Comparison of ENCODE assay signal across 8 cellular contexts in the genomic region with DNA sequence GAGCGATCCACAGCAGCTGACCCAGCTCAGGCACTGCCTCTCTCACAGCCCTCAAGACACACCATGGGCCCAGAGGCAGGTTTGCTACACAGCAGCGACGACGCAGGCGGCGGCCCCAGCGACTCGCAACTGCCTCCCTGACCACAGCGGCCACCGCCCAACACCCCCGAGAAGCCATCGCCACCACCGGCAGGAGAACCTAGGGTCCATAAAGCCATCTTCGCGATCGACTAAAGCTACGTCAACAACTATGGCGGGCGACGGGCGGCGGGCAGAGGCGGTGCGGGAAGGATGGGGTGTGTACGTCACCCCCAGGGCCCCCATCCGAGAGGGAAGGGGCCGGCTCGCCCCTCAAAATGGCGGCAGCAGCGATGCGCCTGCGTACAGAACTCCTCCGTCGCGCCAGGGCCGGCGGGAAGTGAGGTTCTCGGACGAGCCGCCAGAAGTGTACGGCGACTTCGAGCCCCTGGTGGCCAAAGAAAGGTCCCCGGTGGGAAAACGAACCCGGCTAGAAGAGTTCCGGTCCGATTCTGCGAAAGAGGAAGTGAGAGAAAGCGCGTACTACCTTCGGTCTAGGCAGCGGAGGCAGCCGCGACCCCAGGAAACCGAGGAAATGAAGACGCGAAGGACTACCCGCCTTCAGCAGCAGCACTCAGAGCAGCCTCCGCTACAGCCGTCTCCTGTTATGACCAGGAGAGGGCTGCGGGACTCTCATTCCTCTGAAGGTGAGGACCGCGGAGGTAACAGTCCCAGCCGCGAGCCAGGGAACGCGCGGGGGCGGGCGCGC. TPM values are rescaled to one million over a fixed set of nuclear protein-coding genes. Genes with fewer than 3 reads are reported as not detected.
A peak's percentile ranks its signal among the peaks of the same experiment; 100 is the strongest.
DNase-seq lines count a peak whose midpoint lies in the region; ATAC-seq and TF ChIP-seq lines count a peak whose summit lies in the region.

A gene with protein sequence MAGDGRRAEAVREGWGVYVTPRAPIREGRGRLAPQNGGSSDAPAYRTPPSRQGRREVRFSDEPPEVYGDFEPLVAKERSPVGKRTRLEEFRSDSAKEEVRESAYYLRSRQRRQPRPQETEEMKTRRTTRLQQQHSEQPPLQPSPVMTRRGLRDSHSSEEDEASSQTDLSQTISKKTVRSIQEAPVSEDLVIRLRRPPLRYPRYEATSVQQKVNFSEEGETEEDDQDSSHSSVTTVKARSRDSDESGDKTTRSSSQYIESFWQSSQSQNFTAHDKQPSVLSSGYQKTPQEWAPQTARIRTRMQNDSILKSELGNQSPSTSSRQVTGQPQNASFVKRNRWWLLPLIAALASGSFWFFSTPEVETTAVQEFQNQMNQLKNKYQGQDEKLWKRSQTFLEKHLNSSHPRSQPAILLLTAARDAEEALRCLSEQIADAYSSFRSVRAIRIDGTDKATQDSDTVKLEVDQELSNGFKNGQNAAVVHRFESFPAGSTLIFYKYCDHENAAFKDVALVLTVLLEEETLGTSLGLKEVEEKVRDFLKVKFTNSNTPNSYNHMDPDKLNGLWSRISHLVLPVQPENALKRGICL (plus strand): TSS at position 33 of the 787 bp plus-strand sequence. CDS start 218 bp downstream, at position 251.

- H3K36me3 ChIP-seq in adrenal gland (replicated peaks in 1 of 2) (peaks cover 0 to 19% of the 10 kb centered on the region in 2 donors), heart left ventricle (peaks cover 0 to 36% (median 23%) of the 10 kb centered on the region in 9 donors), upper lobe of left lung (peaks cover 0 to 15% (median 7%) of the 10 kb centered on the region in 4 donors)

- no peaks in the 10 kb centered on the region for H3K27me3 ChIP-seq in adrenal gland
- no peaks in the 10 kb centered on the region for H3K27me3 ChIP-seq in heart left ventricle
- no peaks in the 10 kb centered on the region for H3K27me3 ChIP-seq in upper lobe of left lung

- H3K9me3 ChIP-seq in adrenal gland (replicated peaks in 1 of 3) (no peaks in the 10 kb centered on the region), heart left ventricle (no peaks in the 10 kb centered on the region), upper lobe of left lung (no peaks in the 10 kb centered on the region)

- intact Hi-C loops in adrenal gland (cut with DNase I) (loop anchor here in 1 of 2 donors (10.0 kb wide), 1 partner anchor 72 kb away; a partner anchor contains a TSS), heart left ventricle (cut with DNase I) (loop anchor here in 8 of 10 donors (1.0 to 10.0 kb wide), 5 partner anchors 65 to 75 kb away; a partner anchor contains a TSS), posterior cingulate gyrus (cut with DNase I) (loop anchor here (1.0 to 2.0 kb wide), 2 partner anchors 72 to 272 kb away; a partner anchor contains a TSS)

- H3K4me3 ChIP-seq in adrenal gland = peak within 1 kb of the TSS; percentile 42 to 94 (median 87)
- H3K4me3 ChIP-seq in heart left ventricle = peak within 1 kb of the TSS; percentile 72 to 88 (median 82)
- H3K4me3 ChIP-seq in upper lobe of left lung = peak within 1 kb of the TSS; percentile 78 to 89 (median 84)

- TF ChIP-seq POLR2A in adrenal gland (IDR thresholded peaks at IDR 0.05) = peak; percentile 91 to 98
- peak; percentile 3 to 88 for TF ChIP-seq POLR2A in heart left ventricle (IDR thresholded peaks at IDR 0.05)
- peak; percentile 69 to 99 (median 93) for TF ChIP-seq POLR2A in upper lobe of left lung (IDR thresholded peaks at IDR 0.05)

- peak in 1 of 4 donors; percentile 40 for TF ChIP-seq EP300 in upper lobe of left lung (IDR thresholded peaks at IDR 0.05)

- ATAC-seq in HG02870 (IDR thresholded peaks at IDR 0.05; ENCODE audit: unreplicated experiment) = peak; percentile 68
- peak; percentile 93 to 96 (median 95) for ATAC-seq in heart left ventricle
- peak; percentile 97 to 98 for ATAC-seq in upper lobe of left lung (ENCODE audit: low FRiP score in 2 of 2)

- DNase-seq in GM13976 (ENCODE audit: low spot score) (peak; percentile 92), NCI-H146 (lab: John Stamatoyannopoulos, UW) (peak; percentile 98), T-helper 1 cell (peak; percentile 95 to 99 (median 96)), adrenal gland (peak; percentile 97 to 98 (median 98)), heart left ventricle (peak; percentile 97 to 99 (median 98)), posterior cingulate gyrus (peak; percentile 94 to 99 (median 96)), upper lobe of left lung (peak; percentile 97 to 98)

- in situ Hi-C loops in GM13976 (cut with MboI; ENCODE audit: low sequenced_read_pairs, unreplicated experiment) = loop anchor here (25.0 kb wide), 1 partner anchor 605 kb away; no protein-coding TSS in a partner anchor

- TF ChIP-seq CTCF in GM13976 (IDR thresholded peaks at IDR 0.05; ENCODE audit: borderline replicate concordance, control extremely low read depth, extremely low read depth, insufficient read depth, missing control alignments) (peak; percentile 10), adrenal gland (IDR thresholded peaks at IDR 0.05) (peak; percentile 45 to 84 (median 76)), heart left ventricle (IDR thresholded peaks at IDR 0.05) (peak in 11 of 12 donors; percentile 29 to 58 (median 51)), upper lobe of left lung (IDR thresholded peaks at IDR 0.05) (peak; percentile 47 to 92 (median 90))

- H3K27ac ChIP-seq in adrenal gland (peak within 1 kb of the TSS; percentile 99 to 100 (median 100)), heart left ventricle (peak within 1 kb of the TSS; percentile 98 to 100 (median 99)), upper lobe of left lung (peak within 1 kb of the TSS; percentile 98 to 100 (median 100))

- 0 to 1% (median 0%) methylated on average over 23 to 72 of the region's 72 CpGs for WGBS in adrenal gland, 4 donors
- WGBS in heart left ventricle, 4 donors = 0% methylated on average over 43 to 72 of the region's 72 CpGs
- 0 to 1% methylated on average over 11 to 64 of the region's 72 CpGs for WGBS in upper lobe of left lung, 2 donors

- H3K4me1 ChIP-seq in adrenal gland (replicated peaks in 1 of 2) (peaks cover 17 to 52% of the 10 kb centered on the region in 2 donors), heart left ventricle (peaks cover 0 to 58% (median 38%) of the 10 kb centered on the region in 12 donors), upper lobe of left lung (peaks cover 38 to 56% (median 46%) of the 10 kb centered on the region in 4 donors)

RNA-seq across cellular contexts. Expression of the gene that starts here (rescaled TPM):
- total RNA-seq in adrenal gland (10 to 100 TPM; 53.4 to 99.6 (median 61.7) TPM), heart left ventricle (10 to 100 TPM; 25.4 to 68.2 (median 47.4) TPM), upper lobe of left lung (10 to 100 TPM; 19.9 to 65.0 (median 59.7) TPM)
- polyA plus RNA-seq in adrenal gland (10 to 100 TPM; 22.5 to 59.5 (median 26.1) TPM), heart left ventricle (10 to 100 TPM; 16.0 to 22.0 TPM)

Comparison
In these comparisons a context has a peak if more than half of its experiments do, and no peak if none do; other contexts are left out.
1. Peak in every context shown above with its lines: DNase-seq, ATAC-seq, H3K4me3 ChIP-seq and H3K27ac ChIP-seq.
2. CTCF ChIP-seq: peak in every context shown above with its lines; median percentile 90 in upper lobe of left lung; 76 in adrenal gland; 51 in heart left ventricle; 10 in GM13976.